In the genomic region with DNA sequence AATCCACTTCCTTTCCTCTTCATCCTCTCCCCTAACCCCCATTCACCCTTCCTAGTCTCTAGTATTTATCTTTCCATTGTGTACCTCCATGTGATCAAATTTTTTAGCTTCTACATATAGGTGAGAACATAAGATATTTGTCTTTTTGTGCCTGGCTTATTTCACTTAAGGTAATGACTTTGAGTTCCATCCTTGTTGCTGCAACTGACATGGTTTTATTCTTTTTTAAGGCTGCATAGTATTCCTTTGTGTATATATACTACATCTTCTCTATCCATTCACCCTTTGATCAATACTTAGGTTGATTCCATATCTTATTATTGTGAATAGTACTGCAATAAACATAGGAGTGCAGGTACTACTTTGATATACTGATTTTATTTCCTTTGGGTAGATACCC, we compare ENCODE assay signal across 29 cellular contexts.
"Had no signal": no experiment of that assay in that cellular context is flagged by ENCODE, and none has a peak within 500 bp of the region (broad histone marks: within the 10 kb centered on the region; RNA-seq: fewer than 3 reads in every experiment).

No MANE protein-coding gene starts in this region.

- H3K4me1 Mint-ChIP-seq: stimulated activated memory B cell treated with anti-CD40 and anti-IgM and Interleukin-4, amounts not matched to agents 10 μg/mL and 1 μg/mL and 100 μg/mL, for 72 hours; stimulated activated naive B cell treated with anti-CD40 and anti-IgM and Interleukin-4, amounts not matched to agents 10 μg/mL and 1 μg/mL and 100 μg/mL, for 72 hours had no signal

- H3K9me3 ChIP-seq: testis, thyroid gland, upper lobe of right lung, vagina had no signal

- H3K4me1 ChIP-seq: suprapubic skin, thyroid gland, tibial artery, transverse colon, upper lobe of left lung, upper lobe of right lung, uterus, vagina had no signal

- H3K36me3 Mint-ChIP-seq: stimulated activated effector memory CD8-positive, alpha-beta T cell treated with anti-CD3 and anti-CD28 coated beads, Interleukin-12 subunit alpha, Interleukin-12 subunit beta, amount 100 ng/mL, for 72 hours; type B pancreatic cell had no signal

- ATAC-seq: stimulated activated effector memory CD8-positive, alpha-beta T cell treated with anti-CD3 and anti-CD28 coated beads, Interleukin-12 subunit alpha, Interleukin-12 subunit beta, amount 100 ng/mL, for 72 hours; stimulated activated memory B cell treated with anti-CD40 and anti-IgM and Interleukin-4, amounts not matched to agents 10 μg/mL and 1 μg/mL and 100 μg/mL, for 72 hours; stimulated activated naive B cell treated with anti-CD40 and anti-IgM and Interleukin-4, amounts not matched to agents 10 μg/mL and 1 μg/mL and 100 μg/mL, for 72 hours; stimulated activated naive CD8-positive, alpha-beta T cell treated with anti-CD3 and anti-CD28 coated beads, Interleukin-15, amount 100 ng/mL, for 72 hours; stimulated activated naive CD8-positive, alpha-beta T cell treated with anti-CD3 and anti-CD28 coated beads, Interleukin-15, Interleukin-2, amounts not matched to agents 100 U/mL and 50 U/mL, for 24 hours; upper lobe of right lung had no signal

- H3K27me3 ChIP-seq: stomach, suprapubic skin, testis, thyroid gland, tibial artery, tibial nerve, transverse colon, upper lobe of left lung, upper lobe of right lung, uterus, vagina had no signal

- H3K4me3 ChIP-seq: stomach, suprapubic skin, testis, thoracic aorta, thyroid gland, tibial artery, tibial nerve, transverse colon, upper lobe of left lung, upper lobe of right lung, uterus, vagina had no signal

- FAIRE-seq: urothelium cell line had no signal

- H3K27ac Mint-ChIP-seq: stimulated activated effector memory CD8-positive, alpha-beta T cell treated with anti-CD3 and anti-CD28 coated beads, Interleukin-12 subunit alpha, Interleukin-12 subunit beta, amount 100 ng/mL, for 72 hours; stimulated activated memory B cell treated with anti-CD40 and anti-IgM and Interleukin-4, amounts not matched to agents 10 μg/mL and 1 μg/mL and 100 μg/mL, for 72 hours; stimulated activated naive B cell treated with anti-CD40 and anti-IgM and Interleukin-4, amounts not matched to agents 10 μg/mL and 1 μg/mL and 100 μg/mL, for 72 hours; stimulated activated naive CD8-positive, alpha-beta T cell treated with anti-CD3 and anti-CD28 coated beads, Interleukin-15, amount 100 ng/mL, for 72 hours; stimulated activated naive CD8-positive, alpha-beta T cell treated with anti-CD3 and anti-CD28 coated beads, Interleukin-15, Interleukin-2, amounts not matched to agents 100 ng/mL and 50 ng/mL, for 24 hours; type B pancreatic cell had no signal

- H3K4me3 Mint-ChIP-seq: stimulated activated effector memory CD8-positive, alpha-beta T cell treated with anti-CD3 and anti-CD28 coated beads, Interleukin-12 subunit alpha, Interleukin-12 subunit beta, amount 100 ng/mL, for 72 hours; stimulated activated memory B cell treated with anti-CD40 and anti-IgM and Interleukin-4, amounts not matched to agents 10 μg/mL and 1 μg/mL and 100 μg/mL, for 72 hours; stimulated activated naive B cell treated with anti-CD40 and anti-IgM and Interleukin-4, amounts not matched to agents 10 μg/mL and 1 μg/mL and 100 μg/mL, for 72 hours; stimulated activated naive CD8-positive, alpha-beta T cell treated with anti-CD3 and anti-CD28 coated beads, Interleukin-15, amount 100 ng/mL, for 72 hours; stimulated activated naive CD8-positive, alpha-beta T cell treated with anti-CD3 and anti-CD28 coated beads, Interleukin-15, Interleukin-2, amounts not matched to agents 100 ng/mL and 50 ng/mL, for 24 hours; type B pancreatic cell had no signal

- H3K27ac ChIP-seq: stomach, suprapubic skin, testis, thoracic aorta, thyroid gland, tibial artery, tibial nerve, transverse colon, upper lobe of left lung, upper lobe of right lung, uterus, vagina had no signal

- DNase-seq: stimulated activated CD4-positive, alpha-beta T cell treated with anti-CD3 and anti-CD28 coated beads, Interleukin-2, amount 100 ng/mL, for 48 hours; stimulated activated CD4-positive, alpha-beta T cell treated with anti-CD3 and anti-CD28 coated beads, Interleukin-4, amount 100 ng/mL, for 1 hour; stimulated activated CD4-positive, alpha-beta T cell treated with anti-CD3 and anti-CD28 coated beads, Interleukin-4, amount 100 ng/mL, for 24 hours; stimulated activated CD4-positive, alpha-beta T cell treated with anti-CD3 and anti-CD28 coated beads, Interleukin-4, amount 100 ng/mL, for 4 hours; stimulated activated CD8-positive, alpha-beta memory T cell treated with anti-CD3 and anti-CD28 coated beads, Interleukin-4, amount 100 ng/mL, for 48 hours; stimulated activated naive B cell treated with anti-CD40 and anti-IgM and Interleukin-4, amounts not matched to agents 10 μg/mL and 1 μg/mL and 100 μg/mL, for 72 hours; stimulated activated naive CD4-positive, alpha-beta T cell; stimulated activated naive CD4-positive, alpha-beta T cell treated with Interleukin-2 at 50 U/mL for 16 hours; stimulated activated naive CD8-positive, alpha-beta T cell treated with anti-CD3 and anti-CD28 coated beads, Interleukin-15, amount 100 ng/mL, for 72 hours; stimulated activated naive CD8-positive, alpha-beta T cell treated with anti-CD3 and anti-CD28 coated beads, Interleukin-15, Interleukin-2, amounts not matched to agents 100 U/mL and 50 U/mL, for 24 hours; stomach; substantia nigra; testis; thyroid gland; tibial artery; transverse colon; trophoblast cell; upper lobe of left lung; upper lobe of right lung; uterus had no signal

- H3K36me3 ChIP-seq: stomach, suprapubic skin, thoracic aorta, thyroid gland, tibial artery, tibial nerve, transverse colon, upper lobe of left lung, upper lobe of right lung, uterus, vagina had no signal
